28 cellular contexts compared by ENCODE assay signal in the genomic region with DNA sequence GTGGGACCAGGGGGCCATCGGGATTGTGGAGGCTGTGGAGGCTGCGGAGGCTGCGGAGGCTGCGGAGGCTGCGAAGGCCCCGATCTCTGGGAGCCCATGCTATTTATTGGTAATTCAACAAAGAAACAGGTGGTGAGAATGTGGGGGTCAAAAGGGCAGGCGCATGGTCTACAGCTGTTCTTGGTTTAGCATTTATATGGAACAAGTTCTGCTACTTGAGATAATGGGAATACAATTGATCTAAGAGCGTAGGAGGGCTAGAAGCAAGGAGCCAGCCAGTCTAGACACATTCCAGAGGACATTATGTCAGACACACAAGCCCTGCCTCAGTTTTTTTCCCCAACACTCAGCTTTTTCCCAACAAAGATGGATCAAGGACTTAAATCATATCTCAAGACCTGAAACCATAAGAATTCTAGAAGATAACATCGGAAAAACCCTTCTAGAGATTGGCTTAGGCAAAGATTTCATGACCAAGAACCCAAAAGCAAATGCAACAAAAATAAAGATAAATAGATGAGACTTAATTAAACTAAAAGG. TPM values are rescaled to one million over a fixed set of nuclear protein-coding genes. Genes with fewer than 3 reads are reported as not detected.
"Had no signal": no experiment of that assay in that cellular context is flagged by ENCODE, and none has a peak within 500 bp of the region (broad histone marks: within the 10 kb centered on the region; RNA-seq: fewer than 3 reads in every experiment).

No MANE protein-coding gene starts in this region.

- H3K9ac ChIP-seq: parathyroid adenoma had no signal

- H3K9me3 ChIP-seq: esophagus squamous epithelium, gastrocnemius medialis, psoas muscle, thyroid gland had no signal

- H3K79me2 ChIP-seq: parathyroid adenoma had no signal

- H3K4me1 ChIP-seq: esophagus squamous epithelium, gastrocnemius medialis, parathyroid adenoma, psoas muscle, sigmoid colon, stomach, thyroid gland had no signal

- H3K4me3 ChIP-seq: esophagus squamous epithelium, gastrocnemius medialis, psoas muscle, sigmoid colon, stomach, thyroid gland had no signal

- H3K36me3 Mint-ChIP-seq: activated naive CD8-positive, alpha-beta T cell treated with anti-CD3 and anti-CD28 coated beads, Interleukin-2, amount 10 ng/mL, durations not matched to agents 7 days and 5 days; stimulated activated naive B cell treated with anti-CD40 and anti-IgM and Interleukin-4, amounts not matched to agents 10 μg/mL and 1 μg/mL and 100 μg/mL, for 72 hours had no signal

- DNase-seq: activated B cell treated with CpG ODN at 0.5 μM for 24 hours; activated effector memory CD4-positive, alpha-beta T cell treated with Interleukin-2 at 50 U/mL for 16 hours; activated naive CD4-positive, alpha-beta T cell treated with anti-CD3 and anti-CD28 coated beads for 36 hours; activated naive CD8-positive, alpha-beta T cell treated with anti-CD3 and anti-CD28 coated beads, Interleukin-2, amount 10 ng/mL, durations not matched to agents 7 days and 5 days; activated T-cell treated with anti-CD3 and anti-CD28 coated beads for 4 hours; amniotic stem cell; dermis blood vessel endothelial cell; effector CD4-positive, alpha-beta T cell; esophagus squamous epithelium; gastrocnemius medialis; hippocampal formation; kidney; left colon; midbrain; naive thymus-derived CD4-positive, alpha-beta T cell; occipital lobe; psoas muscle; sigmoid colon; stimulated activated CD4-positive, alpha-beta T cell treated with anti-CD3 and anti-CD28 coated beads, Interleukin-15, amount 100 ng/mL, for 24 hours; stimulated activated CD4-positive, alpha-beta T cell treated with anti-CD3 and anti-CD28 coated beads, Interleukin-2, amount 100 ng/mL, for 24 hours; stimulated activated naive B cell treated with anti-CD40 and anti-IgM and Interleukin-4, amounts not matched to agents 10 μg/mL and 1 μg/mL and 100 μg/mL, for 72 hours; stomach; T-helper 2 cell; thyroid gland had no signal

- H3K4me3 Mint-ChIP-seq: activated B cell treated with CpG ODN at 0.5 μM for 24 hours; activated naive CD4-positive, alpha-beta T cell treated with anti-CD3 and anti-CD28 coated beads for 36 hours; activated naive CD8-positive, alpha-beta T cell treated with anti-CD3 and anti-CD28 coated beads, Interleukin-2, amount 10 ng/mL, durations not matched to agents 7 days and 5 days; naive thymus-derived CD4-positive, alpha-beta T cell; neural crest cell; stimulated activated naive B cell treated with anti-CD40 and anti-IgM and Interleukin-4, amounts not matched to agents 10 μg/mL and 1 μg/mL and 100 μg/mL, for 72 hours had no signal

- H3K4me1 Mint-ChIP-seq: activated B cell treated with CpG ODN at 0.5 μM for 24 hours; activated naive CD8-positive, alpha-beta T cell treated with anti-CD3 and anti-CD28 coated beads, Interleukin-2, amount 10 ng/mL, durations not matched to agents 7 days and 5 days; naive thymus-derived CD4-positive, alpha-beta T cell; neural crest cell; stimulated activated naive B cell treated with anti-CD40 and anti-IgM and Interleukin-4, amounts not matched to agents 10 μg/mL and 1 μg/mL and 100 μg/mL, for 72 hours had no signal

- H3K27me3 ChIP-seq: esophagus squamous epithelium, gastrocnemius medialis, sigmoid colon, stomach, thyroid gland had no signal

- H2AFZ ChIP-seq: parathyroid adenoma had no signal

- FAIRE-seq: colon, kidney had no signal

- H3K27ac Mint-ChIP-seq: activated B cell treated with CpG ODN at 0.5 μM for 24 hours; activated naive CD4-positive, alpha-beta T cell treated with anti-CD3 and anti-CD28 coated beads for 36 hours; activated naive CD8-positive, alpha-beta T cell treated with anti-CD3 and anti-CD28 coated beads, Interleukin-2, amount 10 ng/mL, durations not matched to agents 7 days and 5 days; naive thymus-derived CD4-positive, alpha-beta T cell; stimulated activated naive B cell treated with anti-CD40 and anti-IgM and Interleukin-4, amounts not matched to agents 10 μg/mL and 1 μg/mL and 100 μg/mL, for 72 hours had no signal

- ATAC-seq: gastrocnemius medialis; left colon; naive thymus-derived CD4-positive, alpha-beta T cell; psoas muscle; stimulated activated naive B cell treated with anti-CD40 and anti-IgM and Interleukin-4, amounts not matched to agents 10 μg/mL and 1 μg/mL and 100 μg/mL, for 72 hours had no signal

- H3K27ac ChIP-seq: epithelial cell of prostate, esophagus squamous epithelium, gastrocnemius medialis, parathyroid adenoma, psoas muscle, sigmoid colon, stomach, thyroid gland had no signal

- H3K36me3 ChIP-seq: esophagus squamous epithelium, gastrocnemius medialis, sigmoid colon, stomach, thyroid gland had no signal

RNA-seq across cellular contexts. Expression of gene C3orf80, which starts 20.1 kb away (rescaled TPM):
- total RNA-seq: activated B cell treated with CpG ODN at 0.5 μM for 24 hours; activated naive CD4-positive, alpha-beta T cell treated with anti-CD3 and anti-CD28 coated beads for 36 hours; activated naive CD8-positive, alpha-beta T cell treated with anti-CD3 and anti-CD28 coated beads, Interleukin-2, amount 10 ng/mL, durations not matched to agents 7 days and 5 days; dermis blood vessel endothelial cell had no signal
- polyA plus RNA-seq: naive thymus-derived CD4-positive, alpha-beta T cell had no signal
